In genomic region chr17:75242461-75243042, GRCh38 we compare ENCODE assay signal across 10 cellular contexts. TPM values are rescaled to one million over a fixed set of nuclear protein-coding genes. Genes with fewer than 3 reads are reported as not detected.
DNase-seq lines count a peak whose midpoint lies in the region; ATAC-seq, FAIRE-seq and TF ChIP-seq lines count a peak whose summit lies in the region.
"Had no signal": no experiment of that assay in that cellular context is flagged by ENCODE, and none has a peak within 500 bp of the region (broad histone marks: within the 10 kb centered on the region; RNA-seq: fewer than 3 reads in every experiment).

No MANE protein-coding gene starts in this region.

- H3K4me1 Mint-ChIP-seq in activated naive CD8-positive, alpha-beta T cell treated with anti-CD3 and anti-CD28 coated beads, Interleukin-2, amount 50 U/mL, for 24 hours, result peaks cover 66% of the 10 kb centered on the region

- H3K9me3 Mint-ChIP-seq in activated naive CD8-positive, alpha-beta T cell treated with anti-CD3 and anti-CD28 coated beads, Interleukin-2, amount 50 U/mL, for 24 hours, result no peaks in the 10 kb centered on the region

- TF ChIP-seq CTCF in Peyer's patch (IDR thresholded peaks at IDR 0.05), result no peak
- TF ChIP-seq CTCF in body of pancreas (IDR thresholded peaks at IDR 0.05), result no peak

- H3K4me3 ChIP-seq in Peyer's patch, result no peak overlapping the region
- no peak overlapping the region for H3K4me3 ChIP-seq in skeletal muscle tissue (ENCODE audit: low read length in 3 of 3)
- no peak overlapping the region for H3K4me3 ChIP-seq in body of pancreas

- peak; percentile 8 to 30 for ATAC-seq in activated CD4-positive, CD25-positive, alpha-beta regulatory T cell treated with anti-CD3 and anti-CD28 coated beads, Interleukin-2, amount 50 U/mL, for 24 hours
- peak; percentile 39 for ATAC-seq in activated naive CD8-positive, alpha-beta T cell treated with anti-CD3 and anti-CD28 coated beads, Interleukin-2, amount 50 U/mL, for 24 hours
- ATAC-seq in HG03025 (IDR thresholded peaks at IDR 0.05; ENCODE audit: low FRiP score, unreplicated experiment) (no peak), body of pancreas (no peak)
- ATAC-seq: PC-3 had no signal

- H3K36me3 ChIP-seq in Peyer's patch, result peaks cover 0 to 94% (median 0%) of the 10 kb centered on the region in 3 donors
- peaks cover 77 to 81% (median 79%) of the 10 kb centered on the region in 3 donors for H3K36me3 ChIP-seq in skeletal muscle tissue (ENCODE audit: control insufficient read depth in 3 of 3, insufficient read depth in 3 of 3, low read length in 3 of 3)
- H3K36me3 ChIP-seq in body of pancreas (replicated peaks in 1 of 2; ENCODE audit: insufficient read depth in 1 of 2, low read depth in 2 of 2), result peaks cover 12 to 46% of the 10 kb centered on the region in 2 donors

- no peak for FAIRE-seq in HTR-8/SVneo (lab: Jason Lieb, UNC)
- FAIRE-seq: A204.1 had no signal

- peak overlapping the region in 3 of 4 donors; percentile 52 to 81 (median 79) for H3K27ac ChIP-seq in Peyer's patch
- peak overlapping the region; percentile 28 for H3K27ac ChIP-seq in skeletal muscle tissue (ENCODE audit: low read depth, low read length)
- H3K27ac ChIP-seq in body of pancreas, result no peak overlapping the region

- peaks cover 0 to 29% (median 17%) of the 10 kb centered on the region in 4 donors for H3K4me1 ChIP-seq in Peyer's patch
- H3K4me1 ChIP-seq in skeletal muscle tissue (ENCODE audit: control insufficient read depth in 3 of 3, insufficient read depth in 3 of 3, low read length in 3 of 3), result peaks cover 12 to 39% (median 25%) of the 10 kb centered on the region in 3 donors
- no peaks in the 10 kb centered on the region for H3K4me1 ChIP-seq in body of pancreas

- TF ChIP-seq POLR2A in Peyer's patch (IDR thresholded peaks at IDR 0.05) (no peak), body of pancreas (IDR thresholded peaks at IDR 0.05) (no peak)

- H3K9me3 ChIP-seq in Peyer's patch (no peaks in the 10 kb centered on the region), skeletal muscle tissue (ENCODE audit: control insufficient read depth in 3 of 3, low read length in 3 of 3) (no peaks in the 10 kb centered on the region), body of pancreas (no peaks in the 10 kb centered on the region)

- H3K9ac ChIP-seq in skeletal muscle tissue (ENCODE audit: low read depth in 1 of 3, low read length in 3 of 3), result peak overlapping the region in 1 of 3 donors; percentile 25

- H3K4me3 Mint-ChIP-seq in activated naive CD8-positive, alpha-beta T cell treated with anti-CD3 and anti-CD28 coated beads, Interleukin-2, amount 50 U/mL, for 24 hours, result peak overlapping the region; percentile 40

- peak overlapping the region; percentile 89 for H3K27ac Mint-ChIP-seq in activated naive CD8-positive, alpha-beta T cell treated with anti-CD3 and anti-CD28 coated beads, Interleukin-2, amount 50 U/mL, for 24 hours

- H3K27me3 ChIP-seq in Peyer's patch (no peaks in the 10 kb centered on the region), skeletal muscle tissue (ENCODE audit: control insufficient read depth in 3 of 3, insufficient read depth in 3 of 3, low read length in 3 of 3) (no peaks in the 10 kb centered on the region), body of pancreas (no peaks in the 10 kb centered on the region)

- DNase-seq in activated CD4-positive, CD25-positive, alpha-beta regulatory T cell treated with anti-CD3 and anti-CD28 coated beads, Interleukin-2, amount 50 U/mL, for 72 hours, result no peak
- DNase-seq in Peyer's patch (peak in 2 of 3 donors; percentile 83 to 87), HTR-8/SVneo (ENCODE audit: insufficient read length, low spot score) (no peak), body of pancreas (no peak)
- DNase-seq in activated naive CD8-positive, alpha-beta T cell treated with anti-CD3 and anti-CD28 coated beads, Interleukin-2, amount 50 U/mL, for 24 hours, result peak; percentile 30
- DNase-seq: PC-3 had no signal

- peaks cover 60% of the 10 kb centered on the region for H3K36me3 Mint-ChIP-seq in activated naive CD8-positive, alpha-beta T cell treated with anti-CD3 and anti-CD28 coated beads, Interleukin-2, amount 50 U/mL, for 24 hours (ENCODE audit: low read depth)

- WGBS in body of pancreas, 2 donors, result 79 to 91% methylated on average over 17 of the region's 17 CpGs

- intact Hi-C loops in body of pancreas (cut with DNase I), result no loop called here

- H3K27me3 Mint-ChIP-seq in activated naive CD8-positive, alpha-beta T cell treated with anti-CD3 and anti-CD28 coated beads, Interleukin-2, amount 50 U/mL, for 24 hours, result no peaks in the 10 kb centered on the region

RNA-seq across cellular contexts. Expression of gene GGA3, which starts 18.9 kb away (rescaled TPM):
- total RNA-seq in Peyer's patch, result 100 to 1,000 TPM in 1 of 4 donors, 10 to 100 TPM in 3; 34.0 to 153 (median 77.0) TPM
- 4.7 TPM for total RNA-seq in skeletal muscle tissue
- total RNA-seq in body of pancreas, result 10 to 100 TPM; 13.5 to 24.1 TPM

RNA-seq across cellular contexts. Expression of gene MRPS7, which starts 19.1 kb away (rescaled TPM):
- total RNA-seq in Peyer's patch, result 10 to 100 TPM; 23.9 to 53.6 (median 45.3) TPM
- total RNA-seq in skeletal muscle tissue, result 71.5 TPM
- 10 to 100 TPM; 13.7 to 25.4 TPM for total RNA-seq in body of pancreas

RNA-seq across cellular contexts. Expression of gene MIF4GD, which starts 28.5 kb away (rescaled TPM):
- total RNA-seq in Peyer's patch (10 to 100 TPM; 14.5 to 35.5 (median 18.9) TPM), skeletal muscle tissue (7.8 TPM), body of pancreas (10 to 100 TPM; 20.5 to 26.4 TPM)

RNA-seq across cellular contexts. Expression of gene NUP85, which starts 37.1 kb away (rescaled TPM):
- total RNA-seq in Peyer's patch, result 10 to 100 TPM; 34.0 to 52.8 (median 36.7) TPM
- 22.4 TPM for total RNA-seq in skeletal muscle tissue
- total RNA-seq in body of pancreas, result 10 to 100 TPM; 19.7 to 40.2 TPM

RNA-seq across cellular contexts. Expression of gene SLC25A19, which starts 46.7 kb away (rescaled TPM):
- 10 to 100 TPM in 3 of 4 donors, 1 to 10 TPM in 1; 8.2 to 24.8 (median 17.0) TPM for total RNA-seq in Peyer's patch
- 1.0 TPM for total RNA-seq in skeletal muscle tissue
- total RNA-seq in body of pancreas, result 1 to 10 TPM; 7.6 to 8.3 TPM

Comparison
In these comparisons a context has a peak if more than half of its experiments do, and no peak if none do; other contexts are left out.
1. ATAC-seq: peak in activated CD4-positive, CD25-positive, alpha-beta regulatory T cell treated with anti-CD3 and anti-CD28 coated beads, Interleukin-2, amount 50 U/mL, for 24 hours (2 of 2) and activated naive CD8-positive, alpha-beta T cell treated with anti-CD3 and anti-CD28 coated beads, Interleukin-2, amount 50 U/mL, for 24 hours (single experiment); none in HG03025 (single experiment) and body of pancreas (single experiment).
2. DNase-seq: peak in Peyer's patch (2 of 3) and activated naive CD8-positive, alpha-beta T cell treated with anti-CD3 and anti-CD28 coated beads, Interleukin-2, amount 50 U/mL, for 24 hours (single experiment); none in activated CD4-positive, CD25-positive, alpha-beta regulatory T cell treated with anti-CD3 and anti-CD28 coated beads, Interleukin-2, amount 50 U/mL, for 72 hours (single experiment), HTR-8/SVneo (single experiment) and body of pancreas (0 of 4).
3. H3K27ac ChIP-seq: peak in Peyer's patch (3 of 4) and skeletal muscle tissue (single experiment); none in body of pancreas (0 of 4).